1 cellular context compared by ENCODE assay signal in genomic region chr10:97463363-97464132, GRCh38.
A peak's percentile ranks its signal among the peaks of the same experiment; 100 is the strongest.
TF ChIP-seq lines count a peak whose summit lies in the region.

No MANE protein-coding gene starts in this region.

TF ChIP-seq in HCT116, 20 proteins besides CTCF, POLR2A, EP300 and RAD21 (continued from another document):
- TF ChIP-seq CBX3 (IDR thresholded peaks at IDR 0.05; ENCODE audit: low read depth) (peak; percentile 13; the same call in 1 of the 2 replicates), EZH2 (IDR thresholded peaks at IDR 0.05) (no peak), ZNF274 (IDR thresholded peaks at IDR 0.05; ENCODE audit: low read depth, low read length) (no peak), SIN3A (IDR thresholded peaks at IDR 0.05; ENCODE audit: low read depth) (no peak)
